Comparison of ENCODE assay signal across 8 cellular contexts in the genomic region with DNA sequence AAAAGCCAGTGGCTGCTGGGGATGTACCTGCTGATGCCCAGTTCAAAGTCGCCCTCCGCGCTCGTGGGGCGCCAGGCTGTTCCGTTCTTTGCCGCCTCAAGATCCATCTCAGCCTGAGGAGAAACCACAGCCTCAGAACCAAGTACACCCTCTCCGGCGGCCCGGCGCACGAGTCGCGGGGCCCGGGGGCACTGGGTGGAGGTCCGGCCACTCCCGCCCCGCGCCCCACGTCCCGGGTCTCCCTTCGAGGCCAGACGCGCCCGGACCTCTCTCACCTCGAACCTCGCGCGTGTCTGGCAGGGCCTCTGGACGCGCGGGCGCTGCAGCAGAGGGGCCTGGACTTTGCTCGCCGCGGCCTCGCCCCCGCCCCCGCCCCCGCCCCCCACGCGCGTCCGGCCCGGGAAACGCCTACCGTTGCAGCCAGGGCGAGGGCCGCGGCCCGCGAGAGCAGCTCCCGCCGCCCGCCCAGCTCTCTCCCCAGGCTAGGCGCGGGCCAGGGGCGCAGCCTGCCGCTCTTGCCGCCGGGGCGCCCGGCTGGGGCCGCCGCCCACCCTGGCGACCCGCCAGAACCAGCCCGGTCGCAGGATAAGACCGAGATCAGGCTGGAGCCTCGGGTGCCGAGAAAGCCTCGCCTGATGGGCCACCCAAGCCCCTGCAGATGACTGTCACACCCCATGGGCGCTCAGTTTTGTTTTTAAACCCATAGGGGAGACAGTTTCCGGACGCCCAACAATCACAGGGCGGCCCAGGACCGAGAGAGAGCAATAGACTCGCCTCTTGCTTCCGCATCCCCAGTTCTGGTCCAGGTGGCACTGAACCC. TPM values are rescaled to one million over a fixed set of nuclear protein-coding genes. Genes with fewer than 3 reads are reported as not detected.
DNase-seq lines count a peak whose midpoint lies in the region; ATAC-seq and TF ChIP-seq lines count a peak whose summit lies in the region.

A gene (minus strand): TSS at position 322 of the 820 bp plus-strand sequence. CDS start 215 bp downstream, at position 107.

- no peak within 1 kb of the TSS for H3K27ac ChIP-seq in testis

- H3K9me3 ChIP-seq in testis, result no peaks in the 10 kb centered on the region

- WGBS in testis, 2 donors, result 4% methylated on average over 44 of the region's 80 CpGs; no CpG with 5 or more reads in 1 of the 2 donors

- TF ChIP-seq CTCF in AG10803 (conservative IDR thresholded peaks at IDR 0.05; ENCODE audit: low read length) (no peak), testis (IDR thresholded peaks at IDR 0.05) (no peak)

- H3K4me3 ChIP-seq in AG10803 (ENCODE audit: low read length) (peak within 1 kb of the TSS; percentile 55), testis (peak within 1 kb of the TSS; percentile 45 to 58)

- no peaks in the 10 kb centered on the region for H3K36me3 ChIP-seq in testis (ENCODE audit: low read depth, missing control alignments)

- intact Hi-C loops in testis (cut with DNase I; ENCODE audit: low total_unique reads), result no loop called here

- peaks cover 4% of the 10 kb centered on the region for H3K4me1 ChIP-seq in testis

- no peak for TF ChIP-seq POLR2A in testis (IDR thresholded peaks at IDR 0.05)

- no peak for DNase-seq in AG10803 (ENCODE audit: low read depth)
- DNase-seq in astrocyte of the hippocampus (ENCODE audit: low read depth, low spot score), result peak; percentile 54
- DNase-seq in left kidney (ENCODE audit: low read depth, low spot score), result peak; percentile 59
- peak; percentile 16 for DNase-seq in testis
- DNase-seq in putamen (ENCODE audit: low spot score), result no peak
- DNase-seq in NCI-H2171 treated with DMSO at 0.1 percent for 48 hours (lab: John Stamatoyannopoulos, UW), result no peak

- H3K27me3 ChIP-seq in testis, result no peaks in the 10 kb centered on the region

- peak; percentile 30 for ATAC-seq in GM18867 (IDR thresholded peaks at IDR 0.05; ENCODE audit: unreplicated experiment)
- ATAC-seq in HG03135 (IDR thresholded peaks at IDR 0.05; ENCODE audit: unreplicated experiment), result peak; percentile 27

RNA-seq across cellular contexts. Expression of the gene that starts here (rescaled TPM):
- total RNA-seq in testis, result 1 to 10 TPM; 2.0 to 2.6 TPM
- polyA plus RNA-seq in testis (ENCODE audit: insufficient read depth, low read depth, low replicate concordance), result 1.7 TPM

Comparison
In these comparisons a context has a peak if more than half of its experiments do, and no peak if none do; other contexts are left out.
1. DNase-seq: peak in astrocyte of the hippocampus (single experiment), left kidney (single experiment) and testis (single experiment); none in AG10803 (single experiment), putamen (single experiment) and NCI-H2171 treated with DMSO at 0.1 percent for 48 hours (single experiment).